In genomic region chr11:12372111-12372510, GRCh38 we compare ENCODE assay signal across 20 cellular contexts. TPM values are rescaled to one million over a fixed set of nuclear protein-coding genes. Genes with fewer than 3 reads are reported as not detected.
DNase-seq lines count a peak whose midpoint lies in the region; ATAC-seq and TF ChIP-seq lines count a peak whose summit lies in the region.
"Had no signal": no experiment of that assay in that cellular context is flagged by ENCODE, and none has a peak within 500 bp of the region (broad histone marks: within the 10 kb centered on the region; RNA-seq: fewer than 3 reads in every experiment).

No MANE protein-coding gene starts in this region.

- no peak overlapping the region for H2AFZ ChIP-seq in IMR-90 (replicated peaks; ENCODE audit: low read length, poor library complexity)
- H2AFZ ChIP-seq: GM23338 had no signal

- BruUV-seq in IMR-90 (replicated peaks; lab: Mats Ljungman, UMichigan) = no TSS peak

- no peak for ATAC-seq in IMR-90 (ENCODE audit: low read depth)
- ATAC-seq in HG03280 (IDR thresholded peaks at IDR 0.05; ENCODE audit: unreplicated experiment) = no peak
- ATAC-seq: GM23338, HCT116 had no signal

- no peak overlapping the region for H4K91ac ChIP-seq in IMR-90 (ENCODE audit: insufficient read depth, low read depth, low read length)

- H3K27me3 ChIP-seq in IMR-90 (ENCODE audit: control insufficient read depth, insufficient read depth, low read length) = no peaks in the 10 kb centered on the region
- no peaks in the 10 kb centered on the region for H3K27me3 ChIP-seq in esophagus muscularis mucosa
- H3K27me3 ChIP-seq: BE2C; BLaER1 treated with 17β-estradiol and CSF1 and Interleukin-3, amounts not matched to agents 10 nM and 100 nM had no signal

- no peak overlapping the region for H2BK15ac ChIP-seq in IMR-90 (ENCODE audit: low read depth, low read length)

- no peak overlapping the region for H3K14ac ChIP-seq in IMR-90 (replicated peaks; ENCODE audit: low read depth, low read length)

- DNase-seq in IMR-90 (no peak), esophagus muscularis mucosa (ENCODE audit: extremely low spot score) (peak; percentile 31), iris pigment epithelial cell (ENCODE audit: low read depth) (peak; percentile 47), COLO668 (lab: John Stamatoyannopoulos, UW; ENCODE audit: unreplicated experiment) (no peak), HUDEP-2 (lab: John Stamatoyannopoulos, UW; ENCODE audit: unreplicated experiment in 76 of 76) (no peak)
- DNase-seq: BE2C; Calu3; CD4-positive, alpha-beta T cell; CD8-positive, alpha-beta memory T cell; COR-L47; DMS53; DMS79 treated with DMSO at 0.1 percent for 48 hours; GF-D8; H9 had no signal

- no peak overlapping the region for H3K4me2 ChIP-seq in IMR-90 (ENCODE audit: low read depth, low read length)
- H3K4me2 ChIP-seq: BLaER1 treated with 17β-estradiol and CSF1 and Interleukin-3, amounts not matched to agents 10 nM and 100 nM; GM23338 had no signal

- H2BK5ac ChIP-seq in IMR-90 (ENCODE audit: low read depth, low read length, poor library complexity, severe bottlenecking) = no peak overlapping the region

- H3K4me1 ChIP-seq in IMR-90 (ENCODE audit: control insufficient read depth, insufficient read depth, low read length) (peaks cover 7% of the 10 kb centered on the region), esophagus muscularis mucosa (peaks cover 11 to 23% (median 21%) of the 10 kb centered on the region in 4 donors)
- H3K4me1 ChIP-seq: BE2C had no signal

- H3K9me1 ChIP-seq in IMR-90 (ENCODE audit: insufficient read depth, low read length) = peaks cover 9% of the 10 kb centered on the region

- in situ Hi-C loops in IMR-90 (cut with MboI; ENCODE audit: low sequenced_read_pairs) = no loop called here

- TF ChIP-seq POLR2A in IMR-90 (IDR thresholded peaks at IDR 0.05; ENCODE audit: low read depth, low read length) = no peak
- TF ChIP-seq POLR2A in esophagus muscularis mucosa (IDR thresholded peaks at IDR 0.05; ENCODE audit: low read depth) = no peak

- no peaks in the 10 kb centered on the region for H3K36me3 ChIP-seq in IMR-90 (ENCODE audit: control insufficient read depth, insufficient read depth, low read length)
- no peaks in the 10 kb centered on the region for H3K36me3 ChIP-seq in esophagus muscularis mucosa
- H3K36me3 ChIP-seq: BE2C; BLaER1 treated with 17β-estradiol and CSF1 and Interleukin-3, amounts not matched to agents 10 nM and 100 nM had no signal

- no peak overlapping the region for H2BK120ac ChIP-seq in IMR-90 (ENCODE audit: low read depth, low read length)

- H3K9ac ChIP-seq in IMR-90 (ENCODE audit: low read depth, low read length) = no peak overlapping the region
- H3K9ac ChIP-seq: BLaER1 treated with 17β-estradiol and CSF1 and Interleukin-3, amounts not matched to agents 10 nM and 100 nM had no signal

- intact Hi-C loops in IMR-90 (cut with micrococcal nuclease) (no loop called here), esophagus muscularis mucosa (cut with DNase I) (no loop called here)

- no peak overlapping the region for H3K18ac ChIP-seq in IMR-90 (ENCODE audit: low read depth, low read length)

- H2AK9ac ChIP-seq in IMR-90 (replicated peaks; ENCODE audit: low read depth, low read length, poor library complexity) = no peak overlapping the region

- peaks cover 4 to 10% of the 10 kb centered on the region in 2 experiments; a peak in 2 of 4 replicates for H3K79me1 ChIP-seq in IMR-90 (ENCODE audit: low read depth in 1 of 2, low read length in 2 of 2)

- TF ChIP-seq CTCF in IMR-90 (conservative IDR thresholded peaks at IDR 0.05; ENCODE audit: low read depth, low read length) (no peak), esophagus muscularis mucosa (IDR thresholded peaks at IDR 0.05) (no peak)

- dilution Hi-C loops in IMR-90 (cut with HindIII; ENCODE audit: low sequenced_read_pairs, unreplicated experiment) = no loop called here

- TF ChIP-seq RAD21 in IMR-90 (IDR thresholded peaks at IDR 0.05; ENCODE audit: low read length) = no peak

- CTCF ChIA-PET in IMR-90 (lab: Yijun Ruan, JAX) = no interaction called here

- TF ChIP-seq EP300 in esophagus muscularis mucosa (IDR thresholded peaks at IDR 0.05) = no peak

- H3K4me3 ChIP-seq in IMR-90 (ENCODE audit: insufficient read depth, low read depth, low read length) = no peak overlapping the region
- H3K4me3 ChIP-seq in esophagus muscularis mucosa = no peak overlapping the region
- H3K4me3 ChIP-seq: BLaER1 treated with 17β-estradiol and CSF1 and Interleukin-3, amounts not matched to agents 10 nM and 100 nM; GM23338 had no signal

- H4K8ac ChIP-seq in IMR-90 (ENCODE audit: low read depth in 2 of 2, low read length in 2 of 2) = no peak overlapping the region

- H3K23ac ChIP-seq in IMR-90 (ENCODE audit: low read depth, low read length) = no peak overlapping the region

- no peak overlapping the region for H3K4ac ChIP-seq in IMR-90 (ENCODE audit: low read depth, low read length)

- H2BK20ac ChIP-seq in IMR-90 (ENCODE audit: low read depth, low read length) = no peak overlapping the region

- H4K20me1 ChIP-seq in IMR-90 (ENCODE audit: insufficient read depth, low read length) = no peaks in the 10 kb centered on the region
- H4K20me1 ChIP-seq: BLaER1 treated with 17β-estradiol and CSF1 and Interleukin-3, amounts not matched to agents 10 nM and 100 nM had no signal

- POLR2A ChIA-PET in IMR-90 (lab: Charles Lee; ENCODE audit: unreplicated experiment) = no interaction called here

- H3K27ac ChIP-seq in IMR-90 (ENCODE audit: insufficient read depth, low read length) (no peak overlapping the region), esophagus muscularis mucosa (replicated peaks in 1 of 4) (no peak overlapping the region)
- H3K27ac ChIP-seq: 22Rv1; BLaER1 treated with 17β-estradiol and CSF1 and Interleukin-3, amounts not matched to agents 10 nM and 100 nM had no signal

- no peaks in the 10 kb centered on the region for H3K9me3 ChIP-seq in IMR-90 (ENCODE audit: control insufficient read depth, insufficient read depth, low read length)
- no peaks in the 10 kb centered on the region for H3K9me3 ChIP-seq in esophagus muscularis mucosa
- H3K9me3 ChIP-seq: BE2C had no signal

- no peak overlapping the region for H3K56ac ChIP-seq in IMR-90 (ENCODE audit: extremely low read depth, insufficient read depth, low read length)

- no peak overlapping the region for H2AK5ac ChIP-seq in IMR-90 (ENCODE audit: low read depth, low read length)

- WGBS in IMR-90 (ENCODE audit: extremely low coverage in 2 of 2, insufficient read length in 1 of 2), 2 experiments = no CpG with 5 or more reads among the region's 1 CpG
- 84% methylated on average over 1 of the region's 1 CpG for WGBS in esophagus muscularis mucosa

- H4K5ac ChIP-seq in IMR-90 (ENCODE audit: low read depth, low read length) = no peak overlapping the region

TF ChIP-seq in IMR-90, 13 proteins besides CTCF, POLR2A, EP300 and RAD21:
- TF ChIP-seq NFE2L2 (IDR thresholded peaks at IDR 0.05; ENCODE audit: low read depth, low read length) (no peak), CEBPB (IDR thresholded peaks at IDR 0.05; ENCODE audit: low read depth, low read length) (0 out of 2 replicates have a peak, but pooled peaks have one; percentile 16)
TF ChIP-seq in IMR-90: peak in this region for 1.

RNA-seq across cellular contexts. Expression of gene PARVA, which starts 5.3 kb away (rescaled TPM):
- 65.2 and 65.8 TPM in 2 replicates for total RNA-seq in IMR-90 (2012; rRNA removed)
- polyA plus RNA-seq in IMR-90 (2012; rRNA removed) = 68.9 and 80.2 TPM in 2 replicates
- polyA plus RNA-seq in IMR-90 (2012; cell fraction: cytosol; rRNA removed) = 30.2 and 37.0 TPM in 2 replicates
- 13.5 and 44.5 TPM in 2 replicates for polyA plus RNA-seq in IMR-90 (2012; cell fraction: nucleus; rRNA removed; ENCODE audit: low replicate concordance)
- total RNA-seq in esophagus muscularis mucosa = 100 to 1,000 TPM; 181 to 228 (median 210) TPM
- polyA plus RNA-seq: CD14-positive monocyte had no signal

Comparison
In these comparisons a context has a peak if more than half of its experiments do, and no peak if none do; other contexts are left out.
1. DNase-seq: peak in esophagus muscularis mucosa (single experiment) and iris pigment epithelial cell (single experiment); none in IMR-90 (single experiment), COLO668 (single experiment) and HUDEP-2 (0 of 76).